Comparison of ENCODE assay signal across 26 cellular contexts in genomic region chr12:66629138-66629880, GRCh38. TPM values are rescaled to one million over a fixed set of nuclear protein-coding genes. Genes with fewer than 3 reads are reported as not detected.
DNase-seq lines count a peak whose midpoint lies in the region; ATAC-seq, FAIRE-seq and TF ChIP-seq lines count a peak whose summit lies in the region.
"Had no signal": no experiment of that assay in that cellular context is flagged by ENCODE, and none has a peak within 500 bp of the region (broad histone marks: within the 10 kb centered on the region; RNA-seq: fewer than 3 reads in every experiment).

No MANE protein-coding gene starts in this region.

- H3K27ac ChIP-seq in right atrium auricular region = no peak overlapping the region
- peak overlapping the region in 2 of 4 donors; percentile 41 to 68 for H3K27ac ChIP-seq in pancreas
- H3K27ac ChIP-seq: tibial nerve had no signal

- intact Hi-C loops in Right ventricle myocardium inferior (cut with DNase I) = no loop called here
- intact Hi-C loops in pancreas (cut with DNase I) = no loop called here

- no peaks in the 10 kb centered on the region for H3K9me3 Mint-ChIP-seq in chondrocyte (ENCODE audit: low read depth)
- H3K9me3 Mint-ChIP-seq: activated T-cell treated with anti-CD3 and anti-CD28 coated beads, Interleukin-2, amount 50 U/mL, for 72 hours; CD8-positive, alpha-beta T cell; naive thymus-derived CD4-positive, alpha-beta T cell had no signal

- DNase-seq in Right ventricle myocardium inferior (ENCODE audit: missing footprints) (no peak), right atrium auricular region (ENCODE audit: low spot score) (no peak), chondrocyte (ENCODE audit: low spot score) (no peak), left kidney (ENCODE audit: low read depth, low spot score) (peak; percentile 37), pancreas (peak in 2 of 6 donors; percentile 8 to 22), NCI-H1694 (lab: John Stamatoyannopoulos, UW) (no peak), T-helper 9 cell (no peak)
- DNase-seq: activated CD4-positive, alpha-beta T cell treated with anti-CD3 and anti-CD28 coated beads, Interleukin-2, amount 50 U/mL, for 4 hours; activated CD4-positive, CD25-positive, alpha-beta regulatory T cell; activated naive CD4-positive, alpha-beta T cell treated with Interleukin-2 at 50 U/mL for 16 hours; activated T-cell treated with anti-CD3 and anti-CD28 coated beads, Interleukin-2, amount 50 U/mL, for 72 hours; CD8-positive, alpha-beta T cell; effector CD4-positive, alpha-beta T cell; glutamatergic neuron; midbrain; naive thymus-derived CD4-positive, alpha-beta T cell; NCI-H446 treated with DMSO at 0.1 percent for 48 hours; occipital lobe; SHP77 treated with DMSO at 0.1 percent for 48 hours; T1000 had no signal

- 14 to 16% methylated on average over 5 of the region's 5 CpGs for WGBS in pancreas, 2 donors

- peak overlapping the region; percentile 58 for H3K27ac Mint-ChIP-seq in chondrocyte (ENCODE audit: unreplicated experiment)
- H3K27ac Mint-ChIP-seq: activated T-cell treated with anti-CD3 and anti-CD28 coated beads, Interleukin-2, amount 50 U/mL, for 72 hours; CD8-positive, alpha-beta T cell; naive thymus-derived CD4-positive, alpha-beta T cell had no signal

- TF ChIP-seq CTCF in right atrium auricular region (IDR thresholded peaks at IDR 0.05) = no peak
- no peak for TF ChIP-seq CTCF in chondrocyte (IDR thresholded peaks at IDR 0.05)
- TF ChIP-seq CTCF in pancreas (IDR thresholded peaks at IDR 0.05) = no peak

- H3K4me1 ChIP-seq in right atrium auricular region (peaks cover 0 to 11% of the 10 kb centered on the region in 2 donors), pancreas (peaks cover 0 to 28% (median 17%) of the 10 kb centered on the region in 3 donors)

- FAIRE-seq in pancreas (lab: Jason Lieb, UNC) = no peak
- FAIRE-seq: A204.1, G401.6, K562 had no signal

- ATAC-seq in Right ventricle myocardium inferior = peak; percentile 86
- ATAC-seq in pancreas = peak; percentile 81 to 92 (median 86)
- ATAC-seq in GM18861 (IDR thresholded peaks at IDR 0.05; ENCODE audit: unreplicated experiment) = no peak
- ATAC-seq: activated T-cell treated with anti-CD3 and anti-CD28 coated beads, Interleukin-2, amount 50 U/mL, for 72 hours; CD8-positive, alpha-beta T cell; K562; naive thymus-derived CD4-positive, alpha-beta T cell had no signal

- H3K9me3 ChIP-seq in right atrium auricular region (no peaks in the 10 kb centered on the region), pancreas (no peaks in the 10 kb centered on the region)
- H3K9me3 ChIP-seq: tibial nerve had no signal

- H3K4me3 ChIP-seq in right atrium auricular region (no peak overlapping the region), pancreas (no peak overlapping the region)
- H3K4me3 ChIP-seq: K562, smooth muscle cell, tibial nerve had no signal

- H3K27me3 ChIP-seq in right atrium auricular region (no peaks in the 10 kb centered on the region), pancreas (no peaks in the 10 kb centered on the region)
- H3K27me3 ChIP-seq: tibial nerve had no signal

- no peaks in the 10 kb centered on the region for H3K36me3 ChIP-seq in right atrium auricular region
- no peaks in the 10 kb centered on the region for H3K36me3 ChIP-seq in pancreas
- H3K36me3 ChIP-seq: tibial nerve had no signal

- H3K36me3 Mint-ChIP-seq in chondrocyte (ENCODE audit: low read depth) = no peaks in the 10 kb centered on the region
- H3K36me3 Mint-ChIP-seq: CD8-positive, alpha-beta T cell had no signal

- peaks cover 46% of the 10 kb centered on the region for H3K4me1 Mint-ChIP-seq in chondrocyte (ENCODE audit: low read depth)

- peak overlapping the region; percentile 17 for H3K4me3 Mint-ChIP-seq in chondrocyte (ENCODE audit: unreplicated experiment)
- H3K4me3 Mint-ChIP-seq: activated T-cell treated with anti-CD3 and anti-CD28 coated beads, Interleukin-2, amount 50 U/mL, for 72 hours; CD8-positive, alpha-beta T cell; naive thymus-derived CD4-positive, alpha-beta T cell had no signal

- no peaks in the 10 kb centered on the region for H3K27me3 Mint-ChIP-seq in chondrocyte (ENCODE audit: low read depth)

RNA-seq across cellular contexts. Expression of gene GRIP1, which starts 49.6 kb away (rescaled TPM):
- 5.4 TPM for total RNA-seq in Right ventricle myocardium inferior
- total RNA-seq in right atrium auricular region = 10 to 100 TPM in 1 of 2 donors, 1 to 10 TPM in 1; 5.3 to 12.6 TPM
- 5.0 to 10.1 TPM (median 7.8 TPM) in 3 replicates for total RNA-seq in chondrocyte
- 1 to 10 TPM; 4.3 to 6.8 (median 5.2) TPM for total RNA-seq in pancreas
- under 1 TPM; 0.89 to 0.95 TPM for polyA plus RNA-seq in pancreas
